14 cellular contexts compared by ENCODE assay signal in the genomic region with DNA sequence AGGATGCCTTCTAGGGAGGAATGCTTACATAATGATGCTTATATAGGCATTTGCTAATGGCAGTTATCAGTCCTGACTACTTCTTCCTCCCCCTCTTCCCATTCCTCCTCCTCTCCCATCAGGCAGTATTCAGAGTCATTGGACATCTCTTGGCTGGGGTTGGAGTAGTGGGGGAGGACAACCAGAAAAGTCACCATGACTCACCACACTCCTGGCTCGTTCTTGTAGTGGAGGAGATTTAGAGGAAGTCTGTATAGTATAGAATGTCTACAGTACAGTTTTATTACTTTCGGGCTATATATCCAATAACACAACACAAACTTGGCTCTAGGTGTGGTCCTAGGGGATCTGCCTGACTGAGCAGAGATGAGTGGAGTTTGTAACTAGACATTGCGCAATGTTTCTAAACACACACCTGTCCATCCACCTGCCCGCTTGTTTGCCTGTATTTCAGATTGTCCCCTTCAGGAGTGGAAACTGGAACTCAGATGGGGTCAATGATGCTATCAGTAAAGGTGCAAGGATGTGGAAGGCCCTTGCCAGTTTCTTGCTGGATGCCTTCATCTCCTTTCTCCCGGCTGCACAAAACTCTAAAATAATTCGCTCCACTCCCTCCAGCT. TPM values are rescaled to one million over a fixed set of nuclear protein-coding genes. Genes with fewer than 3 reads are reported as not detected.
DNase-seq lines count a peak whose midpoint lies in the region; ATAC-seq and TF ChIP-seq lines count a peak whose summit lies in the region.
"Had no signal": no experiment of that assay in that cellular context is flagged by ENCODE, and none has a peak within 500 bp of the region (broad histone marks: within the 10 kb centered on the region; RNA-seq: fewer than 3 reads in every experiment).

No MANE protein-coding gene starts in this region.

- CTCF ChIA-PET in activated CD8-positive, alpha-beta T cell treated with anti-CD3 and anti-CD28 coated beads, Interleukin-2, amount 10 ng/mL, durations not matched to agents 7 days and 5 days (lab: Charles Lee) = no interaction called here

- H4K20me1 ChIP-seq in osteoblast (ENCODE audit: insufficient read depth, low read length) = no peaks in the 10 kb centered on the region
- no peaks in the 10 kb centered on the region for H4K20me1 ChIP-seq in Karpas-422 (ENCODE audit: insufficient read depth, low read depth, low read length)

- no peak for ATAC-seq in activated CD8-positive, alpha-beta T cell treated with anti-CD3 and anti-CD28 coated beads, Interleukin-2, amount 10 ng/mL, durations not matched to agents 7 days and 5 days

- H3K9me2 ChIP-seq in Karpas-422 (replicated peaks; ENCODE audit: insufficient read depth, low read length) = no peaks in the 10 kb centered on the region

- H3K36me3 ChIP-seq in MG63 = no peaks in the 10 kb centered on the region
- no peaks in the 10 kb centered on the region for H3K36me3 ChIP-seq in osteoblast (ENCODE audit: insufficient read depth, low read length)
- H3K36me3 ChIP-seq in Karpas-422 (ENCODE audit: insufficient read depth, low read length) = no peaks in the 10 kb centered on the region

- H3K4me2 ChIP-seq in osteoblast (ENCODE audit: insufficient read depth, low read length) (no peak overlapping the region), Karpas-422 (ENCODE audit: low read depth, low read length, poor library complexity, severe bottlenecking) (no peak overlapping the region)

- H3K4me1 ChIP-seq in osteoblast (ENCODE audit: insufficient read depth, low read length) (peaks cover 13% of the 10 kb centered on the region), Karpas-422 (ENCODE audit: low read length) (peaks cover 6% of the 10 kb centered on the region)

- TF ChIP-seq CTCF in epithelial cell of esophagus (IDR thresholded peaks at IDR 0.05; ENCODE audit: insufficient read depth, low read depth, low read length, missing control alignments) (no peak), osteoblast (IDR thresholded peaks at IDR 0.05; ENCODE audit: extremely low read depth, low read depth, low read length) (no peak)

- H3K36me3 Mint-ChIP-seq in activated CD8-positive, alpha-beta T cell treated with anti-CD3 and anti-CD28 coated beads, Interleukin-2, amount 10 ng/mL, durations not matched to agents 7 days and 5 days (ENCODE audit: low read depth) = no peaks in the 10 kb centered on the region

- H3K27me3 Mint-ChIP-seq in activated CD8-positive, alpha-beta T cell treated with anti-CD3 and anti-CD28 coated beads, Interleukin-2, amount 10 ng/mL, durations not matched to agents 7 days and 5 days (ENCODE audit: low read depth) = peaks cover 5% of the 10 kb centered on the region

- H3K27me3 ChIP-seq in MG63 (no peaks in the 10 kb centered on the region), osteoblast (ENCODE audit: insufficient read depth, low read length) (peaks cover 12% of the 10 kb centered on the region), Karpas-422 (ENCODE audit: low read length) (no peaks in the 10 kb centered on the region)

- no peak overlapping the region for H3K27ac Mint-ChIP-seq in activated CD8-positive, alpha-beta T cell treated with anti-CD3 and anti-CD28 coated beads, Interleukin-2, amount 10 ng/mL, durations not matched to agents 7 days and 5 days
- H3K27ac Mint-ChIP-seq: activated T-helper 1 cell treated with anti-CD3 and anti-CD28 coated beads, Interleukin-12 subunit alpha, Interleukin-12 subunit beta, Interleukin-2, Interleukin-4 antibody, amounts not matched to agents 30 ng/mL and 10 ng/mL and 1 ng/mL, durations not matched to agents 14 hours and 24 hours and 36 hours; endodermal cell had no signal

- H3K9ac ChIP-seq in Karpas-422 (ENCODE audit: low read length) = no peak overlapping the region

- H3K79me2 ChIP-seq in osteoblast (ENCODE audit: insufficient read depth, low read length) = no peaks in the 10 kb centered on the region
- H3K79me2 ChIP-seq in Karpas-422 (ENCODE audit: low read length) = no peaks in the 10 kb centered on the region

- H3K27ac ChIP-seq in osteoblast (ENCODE audit: low read depth, low read length) (no peak overlapping the region), Karpas-422 (ENCODE audit: low read length) (no peak overlapping the region)
- H3K27ac ChIP-seq: SK-N-MC had no signal

- H3K4me1 Mint-ChIP-seq in activated CD8-positive, alpha-beta T cell treated with anti-CD3 and anti-CD28 coated beads, Interleukin-2, amount 10 ng/mL, durations not matched to agents 7 days and 5 days (ENCODE audit: low read depth) = no peaks in the 10 kb centered on the region
- H3K4me1 Mint-ChIP-seq: endodermal cell had no signal

- H3K9me3 Mint-ChIP-seq in activated CD8-positive, alpha-beta T cell treated with anti-CD3 and anti-CD28 coated beads, Interleukin-2, amount 10 ng/mL, durations not matched to agents 7 days and 5 days (ENCODE audit: insufficient read depth) = no peaks in the 10 kb centered on the region
- H3K9me3 Mint-ChIP-seq: activated T-helper 1 cell treated with anti-CD3 and anti-CD28 coated beads, Interleukin-12 subunit alpha, Interleukin-12 subunit beta, Interleukin-2, Interleukin-4 antibody, amounts not matched to agents 30 ng/mL and 10 ng/mL and 1 ng/mL, durations not matched to agents 14 hours and 24 hours and 36 hours had no signal

- H3K4me3 ChIP-seq in MG63 = no peak overlapping the region
- no peak overlapping the region for H3K4me3 ChIP-seq in epithelial cell of esophagus (ENCODE audit: low read length)
- no peak overlapping the region for H3K4me3 ChIP-seq in osteoblast (ENCODE audit: insufficient read depth, low read length)
- no peak overlapping the region for H3K4me3 ChIP-seq in Karpas-422 (ENCODE audit: low read length)
- H3K4me3 ChIP-seq: SK-N-MC had no signal

- POLR2A ChIA-PET in activated CD8-positive, alpha-beta T cell treated with anti-CD3 and anti-CD28 coated beads, Interleukin-2, amount 10 ng/mL, durations not matched to agents 7 days and 5 days (lab: Charles Lee) = no interaction called here

- DNase-seq in GM03348 (ENCODE audit: low spot score) (peak; percentile 52), MG63 (peak; percentile 87), epithelial cell of esophagus (ENCODE audit: low read depth) (peak; percentile 41), osteoblast (ENCODE audit: insufficient read length, low spot score, missing footprints) (peak; percentile 90), Karpas-422 (no peak), NCI-H2107 (lab: John Stamatoyannopoulos, UW) (no peak)
- DNase-seq in activated CD8-positive, alpha-beta T cell treated with anti-CD3 and anti-CD28 coated beads, Interleukin-2, amount 10 ng/mL, durations not matched to agents 7 days and 5 days = no peak
- DNase-seq: DMS79, endodermal cell, NCI-H1048, NCI-H524 had no signal

- no peak overlapping the region for H2AFZ ChIP-seq in osteoblast (ENCODE audit: low read length)
- H2AFZ ChIP-seq in Karpas-422 (ENCODE audit: low read length) = no peak overlapping the region

- H3K9me3 ChIP-seq in MG63 (no peaks in the 10 kb centered on the region), osteoblast (ENCODE audit: low read depth, low read length) (no peaks in the 10 kb centered on the region), Karpas-422 (ENCODE audit: low read length) (no peaks in the 10 kb centered on the region)

- H3K4me3 Mint-ChIP-seq in activated CD8-positive, alpha-beta T cell treated with anti-CD3 and anti-CD28 coated beads, Interleukin-2, amount 10 ng/mL, durations not matched to agents 7 days and 5 days = no peak overlapping the region
- H3K4me3 Mint-ChIP-seq: activated T-helper 1 cell treated with anti-CD3 and anti-CD28 coated beads, Interleukin-12 subunit alpha, Interleukin-12 subunit beta, Interleukin-2, Interleukin-4 antibody, amounts not matched to agents 30 ng/mL and 10 ng/mL and 1 ng/mL, durations not matched to agents 14 hours and 24 hours and 36 hours; endodermal cell had no signal

RNA-seq across cellular contexts. Expression of gene KIAA1210, which starts 27.9 kb away (rescaled TPM):
- not detected in 2 replicates for total RNA-seq in MG63 (2014; rRNA removed; shearing (Covaris generic); ENCODE audit: low replicate concordance)
- not detected in 2 replicates for total RNA-seq in osteoblast
- total RNA-seq in Karpas-422 (2014; rRNA removed; shearing (Covaris generic); ENCODE audit: low replicate concordance) = 0.87 and 1.2 TPM in 2 replicates
- total RNA-seq in activated CD8-positive, alpha-beta T cell treated with anti-CD3 and anti-CD28 coated beads, Interleukin-2, amount 10 ng/mL, durations not matched to agents 7 days and 5 days = not detected
- total RNA-seq: activated T-helper 1 cell treated with anti-CD3 and anti-CD28 coated beads, Interleukin-12 subunit alpha, Interleukin-12 subunit beta, Interleukin-2, Interleukin-4 antibody, amounts not matched to agents 30 ng/mL and 10 ng/mL and 1 ng/mL, durations not matched to agents 14 hours and 24 hours and 36 hours; endodermal cell; mononuclear cell had no signal

Comparison
In these comparisons a context has a peak if more than half of its experiments do, and no peak if none do; other contexts are left out.
1. DNase-seq: peak in GM03348 (single experiment), MG63 (single experiment), epithelial cell of esophagus (single experiment) and osteoblast (single experiment); none in Karpas-422 (single experiment), NCI-H2107 (single experiment) and activated CD8-positive, alpha-beta T cell treated with anti-CD3 and anti-CD28 coated beads, Interleukin-2, amount 10 ng/mL, durations not matched to agents 7 days and 5 days (single experiment).